In the genomic region with DNA sequence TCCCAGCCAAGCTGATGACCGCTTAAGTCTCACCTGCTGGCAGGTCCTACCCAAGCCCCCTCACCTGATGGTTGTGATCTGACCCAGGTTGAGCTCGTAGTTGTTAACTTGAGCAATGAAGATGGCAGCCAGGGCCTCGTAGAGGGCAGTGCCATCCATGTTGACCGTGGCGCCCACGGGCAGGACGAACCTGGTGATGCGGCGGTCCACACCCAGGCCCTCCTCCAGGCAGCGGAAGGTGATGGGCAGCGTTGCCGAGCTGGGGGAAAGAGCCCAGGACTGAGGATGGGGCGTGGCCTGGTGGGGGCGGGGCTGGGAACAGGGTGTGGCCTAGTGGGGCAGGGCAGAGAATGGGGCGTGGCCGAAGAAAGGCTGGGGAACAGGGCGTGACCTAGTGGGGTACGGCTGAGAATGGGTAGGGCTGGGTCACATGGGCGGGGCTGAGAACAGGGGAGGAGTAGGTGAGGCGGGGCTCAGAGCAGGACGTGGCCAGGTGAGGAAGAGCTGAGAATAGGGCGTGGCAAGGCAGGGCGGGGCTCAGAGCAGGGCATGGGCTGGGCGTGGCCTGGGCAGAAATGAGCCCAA, we compare ENCODE assay signal across 1 cellular context.
TF ChIP-seq lines count a peak whose summit lies in the region.

No MANE protein-coding gene starts in this region.

TF ChIP-seq in K562, 482 proteins besides CTCF, POLR2A, EP300 and RAD21:
- TF ChIP-seq, protein P1, sequence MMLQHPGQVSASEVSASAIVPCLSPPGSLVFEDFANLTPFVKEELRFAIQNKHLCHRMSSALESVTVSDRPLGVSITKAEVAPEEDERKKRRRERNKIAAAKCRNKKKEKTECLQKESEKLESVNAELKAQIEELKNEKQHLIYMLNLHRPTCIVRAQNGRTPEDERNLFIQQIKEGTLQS (IDR thresholded peaks at IDR 0.05) = no peak
- TF ChIP-seq, protein P1 (CRISPR knock-in tag; conservative IDR thresholded peaks at IDR 0.05) = no peak
- TF ChIP-seq JUN (IDR thresholded peaks at IDR 0.05; ENCODE audit: borderline replicate concordance, low read depth, low read length) (no peak), JUN (CRISPR knock-in tag; IDR thresholded peaks at IDR 0.05; ENCODE audit: borderline replicate concordance) (no peak), CBFB (CRISPR knock-in tag; IDR thresholded peaks at IDR 0.05) (no peak), FUS (optimal IDR thresholded peaks at IDR 0.05; ENCODE audit: low read depth, low read length) (no peak), ATF1 (CRISPR knock-in tag; IDR thresholded peaks at IDR 0.05) (no peak), ATF1 (tag; IDR thresholded peaks at IDR 0.05) (no peak), TAF9B (IDR thresholded peaks at IDR 0.05; ENCODE audit: partially characterized antibody) (no peak), ZNF445 (CRISPR knock-in tag; IDR thresholded peaks at IDR 0.05; ENCODE audit: low read depth) (no peak), ZNF140 (CRISPR knock-in tag; IDR thresholded peaks at IDR 0.05) (no peak), HNRNPUL1 (IDR thresholded peaks at IDR 0.05; ENCODE audit: low read length) (no peak), ZNF253 (CRISPR knock-in tag; conservative IDR thresholded peaks at IDR 0.05) (no peak)
- TF ChIP-seq, protein P2, sequence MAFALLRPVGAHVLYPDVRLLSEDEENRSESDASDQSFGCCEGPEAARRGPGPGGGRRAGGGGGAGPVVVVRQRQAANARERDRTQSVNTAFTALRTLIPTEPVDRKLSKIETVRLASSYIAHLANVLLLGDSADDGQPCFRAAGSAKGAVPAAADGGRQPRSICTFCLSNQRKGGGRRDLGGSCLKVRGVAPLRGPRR (CRISPR knock-in tag; IDR thresholded peaks at IDR 0.05) = no peak
